In genomic region chr5:124980174-124980941, GRCh38 we compare ENCODE assay signal across 8 cellular contexts.
A peak's percentile ranks its signal among the peaks of the same experiment; 100 is the strongest.
DNase-seq lines count a peak whose midpoint lies in the region; ATAC-seq and TF ChIP-seq lines count a peak whose summit lies in the region.

No MANE protein-coding gene starts in this region.

- H3K9me3 ChIP-seq in neural progenitor cell (ENCODE audit: low read depth) = peaks cover 12% of the 10 kb centered on the region

- intact Hi-C loops in Right ventricle myocardium inferior (cut with DNase I) = no loop called here

- H3K4me3 Mint-ChIP-seq in neural progenitor cell (no peak overlapping the region), endothelial cell (ENCODE audit: unreplicated experiment) (no peak overlapping the region)

- peak overlapping the region; percentile 12 for H3K4me3 ChIP-seq in neural progenitor cell

- peaks cover 11% of the 10 kb centered on the region for H3K36me3 ChIP-seq in neural progenitor cell

- ATAC-seq in GM19035 (IDR thresholded peaks at IDR 0.05; ENCODE audit: unreplicated experiment) (peak; percentile 95), HG02973 (IDR thresholded peaks at IDR 0.05; ENCODE audit: unreplicated experiment) (peak; percentile 86), Right ventricle myocardium inferior (no peak)

- H3K4me2 ChIP-seq in neural progenitor cell = peak overlapping the region; percentile 69

- no peaks in the 10 kb centered on the region for H3K79me2 ChIP-seq in neural progenitor cell (ENCODE audit: low read depth)

- H3K36me3 Mint-ChIP-seq in neural progenitor cell = peaks cover 24% of the 10 kb centered on the region
- H3K36me3 Mint-ChIP-seq in endothelial cell (ENCODE audit: low read depth, unreplicated experiment) = peaks cover 4% of the 10 kb centered on the region

- peak overlapping the region; percentile 6 for H3K27ac Mint-ChIP-seq in neural progenitor cell
- H3K27ac Mint-ChIP-seq in endothelial cell (ENCODE audit: unreplicated experiment) = no peak overlapping the region

- H3K27ac ChIP-seq in neural progenitor cell = peak overlapping the region; percentile 82

- H2AFZ ChIP-seq in neural progenitor cell (replicated peaks) = no peak overlapping the region

- TF ChIP-seq CTCF in neural progenitor cell (IDR thresholded peaks at IDR 0.05) (no peak), endothelial cell (IDR thresholded peaks at IDR 0.05; ENCODE audit: unreplicated experiment) (no peak)

- H3K4me1 Mint-ChIP-seq in neural progenitor cell = peaks cover 45% of the 10 kb centered on the region
- H3K4me1 Mint-ChIP-seq in endothelial cell (ENCODE audit: unreplicated experiment) = no peaks in the 10 kb centered on the region

- no peaks in the 10 kb centered on the region for H4K20me1 ChIP-seq in neural progenitor cell (ENCODE audit: low read depth)

- peak; percentile 92 for DNase-seq in NCI-H748 (lab: John Stamatoyannopoulos, UW; ENCODE audit: unreplicated experiment)
- peak; percentile 75 for DNase-seq in neural progenitor cell (ENCODE audit: low spot score)
- no peak for DNase-seq in activated CD4-positive, alpha-beta T cell treated with anti-CD3 and anti-CD28 coated beads, Interleukin-2, amount 50 U/mL, for 4 hours
- DNase-seq in SW480 (ENCODE audit: low spot score) = no peak
- no peak for DNase-seq in Right ventricle myocardium inferior (ENCODE audit: missing footprints)
- DNase-seq in endothelial cell (ENCODE audit: low spot score) = no peak

- peaks cover 38% of the 10 kb centered on the region for H3F3A ChIP-seq in neural progenitor cell (ENCODE audit: low read depth)

- H3K27me3 ChIP-seq in neural progenitor cell = no peaks in the 10 kb centered on the region

- H3K9ac ChIP-seq in neural progenitor cell = no peak overlapping the region

- H3K4me1 ChIP-seq in neural progenitor cell = peaks cover 35% of the 10 kb centered on the region

- H3K9me3 Mint-ChIP-seq in neural progenitor cell = peaks cover 32% of the 10 kb centered on the region
- peaks cover 4% of the 10 kb centered on the region for H3K9me3 Mint-ChIP-seq in endothelial cell (ENCODE audit: unreplicated experiment)

- H3K27me3 Mint-ChIP-seq in neural progenitor cell (ENCODE audit: insufficient read depth, low read depth) (peaks cover 2% of the 10 kb centered on the region), endothelial cell (ENCODE audit: unreplicated experiment) (no peaks in the 10 kb centered on the region)

Comparison
In these comparisons a context has a peak if more than half of its experiments do, and no peak if none do; other contexts are left out.
1. DNase-seq: peak in NCI-H748 (single experiment) and neural progenitor cell (single experiment); none in activated CD4-positive, alpha-beta T cell treated with anti-CD3 and anti-CD28 coated beads, Interleukin-2, amount 50 U/mL, for 4 hours (0 of 2), SW480 (single experiment), Right ventricle myocardium inferior (single experiment) and endothelial cell (single experiment).